13 cellular contexts compared by ENCODE assay signal in the genomic region with DNA sequence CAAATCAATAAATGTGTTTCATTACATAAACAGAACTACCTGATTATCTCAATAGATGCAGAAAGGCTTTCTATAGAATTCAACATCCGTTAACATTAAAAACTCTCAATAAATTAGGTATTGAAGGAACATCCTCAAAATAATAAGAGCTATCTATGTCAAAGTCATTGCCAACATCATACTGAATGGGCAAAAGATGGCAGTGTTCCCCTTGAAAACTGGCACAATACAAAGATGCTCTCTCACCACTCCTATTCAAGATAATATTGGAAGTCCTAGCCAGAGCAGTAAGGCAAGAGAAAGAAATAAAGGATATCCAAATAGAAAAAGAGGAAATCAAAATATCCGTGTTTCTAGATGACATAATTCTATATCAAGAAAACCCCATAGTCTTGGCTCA.
"Had no signal": no experiment of that assay in that cellular context is flagged by ENCODE, and none has a peak within 500 bp of the region (broad histone marks: within the 10 kb centered on the region; RNA-seq: fewer than 3 reads in every experiment).

No MANE protein-coding gene starts in this region.

- H3K36me3 ChIP-seq: gastrocnemius medialis, heart right ventricle, left lung, suprapubic skin had no signal

- ATAC-seq: activated T-cell treated with anti-CD3 and anti-CD28 coated beads, Interleukin-2, amount 50 U/mL, for 72 hours; gastrocnemius medialis; heart right ventricle; left lung had no signal

- H3K27me3 ChIP-seq: gastrocnemius medialis, heart right ventricle, left lung, suprapubic skin had no signal

- H3K4me3 ChIP-seq: gastrocnemius medialis, heart right ventricle, left lung, suprapubic skin had no signal

- H3K27ac ChIP-seq: gastrocnemius medialis, heart right ventricle, left lung, suprapubic skin had no signal

- H3K4me1 ChIP-seq: gastrocnemius medialis, heart right ventricle, left lung, suprapubic skin had no signal

- DNase-seq: activated CD4-positive, alpha-beta memory T cell treated with anti-CD3 and anti-CD28 coated beads for 36 hours; activated gamma-delta T cell treated with Interleukin-2 at 50 U/mL for 16 hours; activated naive CD8-positive, alpha-beta T cell treated with anti-CD3 and anti-CD28 coated beads, Interleukin-2, amount 10 ng/mL, durations not matched to agents 7 days and 5 days; activated T-cell treated with anti-CD3 and anti-CD28 coated beads, Interleukin-2, amount 50 U/mL, for 72 hours; anterior cingulate cortex; gastrocnemius medialis; heart right ventricle; islet precursor cell; left lung; mesendoderm; stimulated activated CD4-positive, alpha-beta T cell treated with anti-CD3 and anti-CD28 coated beads, Interleukin-2, amount 100 ng/mL, for 48 hours; stimulated activated naive CD4-positive, alpha-beta T cell treated with Interleukin-2 at 50 U/mL for 16 hours had no signal

- H3K9me3 ChIP-seq: gastrocnemius medialis, left lung, suprapubic skin had no signal
